In the genomic region with DNA sequence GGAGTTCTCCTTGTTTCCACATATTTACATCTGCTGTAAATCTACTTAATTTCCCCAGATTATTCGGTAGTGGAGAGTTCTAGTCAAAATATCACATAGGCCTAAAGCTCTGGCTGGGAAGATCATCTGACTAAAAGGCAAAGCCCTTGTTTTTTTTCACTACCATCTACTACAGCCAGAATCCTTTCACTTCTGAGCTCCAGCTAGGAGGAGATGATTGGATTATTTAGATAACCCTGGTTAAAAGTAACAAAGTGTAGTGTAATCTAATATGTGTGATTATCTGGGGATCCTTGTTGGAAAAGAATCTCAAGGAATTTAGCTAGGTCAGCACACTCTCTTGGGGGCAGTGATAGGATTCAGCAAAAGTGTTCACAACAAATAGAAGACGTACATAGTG, we compare ENCODE assay signal across 15 cellular contexts.
DNase-seq lines count a peak whose midpoint lies in the region; ATAC-seq, FAIRE-seq and TF ChIP-seq lines count a peak whose summit lies in the region.
"Had no signal": no experiment of that assay in that cellular context is flagged by ENCODE, and none has a peak within 500 bp of the region (broad histone marks: within the 10 kb centered on the region; RNA-seq: fewer than 3 reads in every experiment).

No MANE protein-coding gene starts in this region.

- no peak overlapping the region for H3K56ac ChIP-seq in H1 (replicated peaks; ENCODE audit: insufficient read length, low read depth, low read length)

- no peak overlapping the region for H2BK120ac ChIP-seq in H1 (replicated peaks; ENCODE audit: low read depth, low read length)

- no peak overlapping the region for H2AK5ac ChIP-seq in H1 (ENCODE audit: low read depth, low read length)

- H3K4me2 ChIP-seq in H1 (ENCODE audit: insufficient read depth in 1 of 2, low read depth in 2 of 2, low read length in 2 of 2) = no peak overlapping the region

- no peaks in the 10 kb centered on the region for H3K23me2 ChIP-seq in H1 (ENCODE audit: low read depth, low read length)

- no peak overlapping the region for H4K5ac ChIP-seq in H1 (ENCODE audit: insufficient read length, low read depth, low read length)

- no peak overlapping the region for H2BK15ac ChIP-seq in H1 (ENCODE audit: low read length)

- TF ChIP-seq CTCF in H1 (IDR thresholded peaks at IDR 0.05; ENCODE audit: control extremely low read depth in 1 of 3, insufficient read depth in 1 of 3, low read depth in 1 of 3, low read length in 3 of 3) (no peak), transverse colon (IDR thresholded peaks at IDR 0.05) (no peak)

- no peak overlapping the region for H3K9ac ChIP-seq in H1 (replicated peaks in 1 of 4; ENCODE audit: extremely low read depth in 1 of 4, low read depth in 3 of 4, low read length in 3 of 4)

- DNase-seq in M059J (ENCODE audit: low read depth) = peak; percentile 12
- DNase-seq in H1 (ENCODE audit: low read depth in 1 of 2, low spot score in 2 of 2) = no peak
- no peak for DNase-seq in transverse colon
- DNase-seq in dermis blood vessel endothelial cell = no peak
- DNase-seq: activated CD4-positive, alpha-beta T cell treated with anti-CD3 and anti-CD28 coated beads, Interleukin-2, amount 10 ng/mL, durations not matched to agents 24 days and 14 days; activated T-cell treated with anti-CD3 and anti-CD28 coated beads, Interleukin-2, amount 50 U/mL, for 1 hour; NCI-H1694; NCI-H446 treated with DMSO at 0.1 percent for 48 hours; posterior cingulate gyrus; stomach had no signal

- no peak for TF ChIP-seq POLR2A in H1 (IDR thresholded peaks at IDR 0.05; ENCODE audit: control extremely low read depth in 1 of 2, low read depth in 2 of 2, low read length in 2 of 2)
- TF ChIP-seq POLR2A in transverse colon (IDR thresholded peaks at IDR 0.05) = no peak

- 0 out of 2 replicates have a peak overlapping the region, but pooled peaks have one; percentile 0 for H3K18ac ChIP-seq in H1 (ENCODE audit: extremely low read depth, low read length)

- H3K79me2 ChIP-seq in H1 (ENCODE audit: control insufficient read depth in 1 of 2, insufficient read depth in 2 of 2, low read length in 2 of 2) = no peaks in the 10 kb centered on the region

- TF ChIP-seq RAD21 in H1 (IDR thresholded peaks at IDR 0.05 in 1 of 2, conservative IDR thresholded peaks at IDR 0.05 in 1 of 2; ENCODE audit: low read depth in 2 of 2, low read length in 2 of 2) = no peak

- in situ Hi-C loops in transverse colon (cut with MboI; ENCODE audit: low pct_ligation_motif_present in 1 of 4, low pct_unique_long_range_greater_than_20kb in 1 of 4, low sequenced_read_pairs in 3 of 4) = no loop called here

- H3K27ac ChIP-seq in H1 (ENCODE audit: low read depth, low read length) (no peak overlapping the region), mesodermal cell (ENCODE audit: low read depth, low read length, severe bottlenecking) (peak overlapping the region; percentile 50), transverse colon (peak overlapping the region in 3 of 4 donors; percentile 2 to 68 (median 57))
- H3K27ac ChIP-seq: stomach had no signal

- no peaks in the 10 kb centered on the region for H3K27me3 ChIP-seq in H1 (replicated peaks in 1 of 4; ENCODE audit: control insufficient read depth in 3 of 4, extremely low read depth in 1 of 4, insufficient read depth in 3 of 4, low read length in 3 of 4)
- H3K27me3 ChIP-seq in transverse colon = no peaks in the 10 kb centered on the region
- H3K27me3 ChIP-seq: stomach had no signal

- no peaks in the 10 kb centered on the region for H4K20me1 ChIP-seq in H1 (replicated peaks in 1 of 2; ENCODE audit: control insufficient read depth in 1 of 2, insufficient read depth in 2 of 2, low read length in 2 of 2)

- H3K79me1 ChIP-seq in H1 (ENCODE audit: low read depth, low read length) = no peaks in the 10 kb centered on the region

- POLR2A ChIA-PET in H1 (lab: Charles Lee; ENCODE audit: partially characterized antibody) = interaction anchor here (2.0 kb wide), 1 partner anchor 7 kb away, joined by 5 read pairs; no protein-coding TSS in a partner anchor

- ATAC-seq in HG03460 (IDR thresholded peaks at IDR 0.05; ENCODE audit: unreplicated experiment) (no peak), GM18498 (IDR thresholded peaks at IDR 0.05; ENCODE audit: unreplicated experiment) (no peak)

- H3K4ac ChIP-seq in H1 (replicated peaks; ENCODE audit: insufficient read length, low read depth, low read length) = no peak overlapping the region

- H3K4me3 ChIP-seq in H1 (ENCODE audit: extremely low read depth in 1 of 4, insufficient read depth in 2 of 4, low read depth in 3 of 4, low read length in 4 of 4) = no peak overlapping the region
- H3K4me3 ChIP-seq in mesodermal cell (ENCODE audit: extremely low read depth, insufficient read depth, low read length, poor library complexity, severe bottlenecking) = no peak overlapping the region
- H3K4me3 ChIP-seq in transverse colon = no peak overlapping the region
- H3K4me3 ChIP-seq: stomach had no signal

- no peaks in the 10 kb centered on the region for H3K36me3 ChIP-seq in H1 (ENCODE audit: control insufficient read depth in 2 of 4, insufficient read depth in 4 of 4, low read length in 3 of 4)
- no peaks in the 10 kb centered on the region for H3K36me3 ChIP-seq in mesodermal cell (ENCODE audit: control insufficient read depth, insufficient read depth, low read length)
- no peaks in the 10 kb centered on the region for H3K36me3 ChIP-seq in transverse colon
- H3K36me3 ChIP-seq: stomach had no signal

- no peak for FAIRE-seq in H1 (lab: Jason Lieb, UNC)
- FAIRE-seq: endometrium, GM19239 had no signal

- no peak overlapping the region for H4K91ac ChIP-seq in H1 (replicated peaks; ENCODE audit: insufficient read length, low read length)

- H4K8ac ChIP-seq in H1 (ENCODE audit: extremely low read depth, insufficient read depth, low read length) = no peak overlapping the region

- no peak overlapping the region for H2BK12ac ChIP-seq in H1 (ENCODE audit: low read depth, low read length)

- CTCF ChIA-PET in H1 (lab: Charles Lee; ENCODE audit: partially characterized antibody) = interaction anchor here (1.2 kb wide), 1 partner anchor 9 kb away, joined by 3 read pairs; no protein-coding TSS in a partner anchor

- H3K9me3 ChIP-seq in H1 (ENCODE audit: insufficient read depth in 2 of 2, low read depth in 1 of 2, low read length in 1 of 2) (no peaks in the 10 kb centered on the region), mesodermal cell (ENCODE audit: control insufficient read depth, low read length) (no peaks in the 10 kb centered on the region), transverse colon (no peaks in the 10 kb centered on the region)
- H3K9me3 ChIP-seq: stomach had no signal

- H3K23ac ChIP-seq in H1 (ENCODE audit: insufficient read length) = no peak overlapping the region

- H2BK20ac ChIP-seq in H1 (ENCODE audit: low read length) = no peak overlapping the region

- H2AFZ ChIP-seq in H1 (ENCODE audit: low read length) = 0 out of 2 replicates have a peak overlapping the region, but pooled peaks have one; percentile 1

- WGBS in H1 (ENCODE audit: extremely low coverage in 1 of 2, insufficient coverage in 1 of 2, insufficient read length in 1 of 2, insufficient replicate concordance in 2 of 2, low coverage in 1 of 2, low lambda C conversion rate in 2 of 2, missing lambda C conversion rate in 1 of 2), 2 experiments = 83% methylated on average over 2 of the region's 2 CpGs; no CpG with 5 or more reads in 1 of the 2 experiments
- 33 to 64% methylated on average over 1 of the region's 2 CpGs for WGBS in mesodermal cell (ENCODE audit: insufficient coverage in 2 of 2), 2 experiments
- 71 to 75% methylated on average over 2 of the region's 2 CpGs for WGBS in transverse colon (ENCODE audit: low coverage in 1 of 2), 2 donors

- no peak overlapping the region for H3K14ac ChIP-seq in H1 (ENCODE audit: insufficient read length)

- no peak overlapping the region for H2BK5ac ChIP-seq in H1 (ENCODE audit: low read depth, low read length)

- H3K4me1 ChIP-seq in H1 (replicated peaks in 1 of 4; ENCODE audit: control insufficient read depth in 3 of 4, insufficient read depth in 4 of 4, low read length in 3 of 4) (peaks cover 4 to 9% (median 6%) of the 10 kb centered on the region in 4 experiments; a peak in 6 of 7 replicates), mesodermal cell (ENCODE audit: control insufficient read depth, insufficient read depth, low read length, poor library complexity, severe bottlenecking) (peaks cover 25% of the 10 kb centered on the region), transverse colon (peaks cover 0 to 8% (median 4%) of the 10 kb centered on the region in 4 donors)

- intact Hi-C loops in transverse colon (cut with DNase I; ENCODE audit: low total_unique reads) = no loop called here

- TF ChIP-seq EP300 in H1 (IDR thresholded peaks at IDR 0.05; ENCODE audit: borderline replicate concordance in 1 of 2, low read depth in 2 of 2, low read length in 2 of 2) (no peak), transverse colon (IDR thresholded peaks at IDR 0.05; ENCODE audit: low read depth) (no peak)

TF ChIP-seq in H1, 55 proteins besides CTCF, POLR2A, EP300 and RAD21:
- TF ChIP-seq RXRA (IDR thresholded peaks at IDR 0.05; ENCODE audit: insufficient read depth, low read depth, low read length) = no peak
- TF ChIP-seq TAF1 (IDR thresholded peaks at IDR 0.05; ENCODE audit: low read depth, low read length) = no peak
- no peak for TF ChIP-seq CREB1 (IDR thresholded peaks at IDR 0.05)
- TF ChIP-seq KDM5A (IDR thresholded peaks at IDR 0.05; ENCODE audit: low read length) = no peak
- no peak for TF ChIP-seq FOSL1 (IDR thresholded peaks at IDR 0.05; ENCODE audit: insufficient read depth, low read depth, low read length)
- TF ChIP-seq CEBPB (IDR thresholded peaks at IDR 0.05; ENCODE audit: low read depth, low read length) = no peak
- no peak for TF ChIP-seq HDAC6 (IDR thresholded peaks at IDR 0.05; ENCODE audit: low read depth, low read length)
- no peak for TF ChIP-seq BRCA1 (IDR thresholded peaks at IDR 0.05; ENCODE audit: low read depth, low read length)
- TF ChIP-seq NRF1 (IDR thresholded peaks at IDR 0.05; ENCODE audit: low read depth, low read length) = no peak
